ENCODE assay signal across 1 cellular context in the genomic region with DNA sequence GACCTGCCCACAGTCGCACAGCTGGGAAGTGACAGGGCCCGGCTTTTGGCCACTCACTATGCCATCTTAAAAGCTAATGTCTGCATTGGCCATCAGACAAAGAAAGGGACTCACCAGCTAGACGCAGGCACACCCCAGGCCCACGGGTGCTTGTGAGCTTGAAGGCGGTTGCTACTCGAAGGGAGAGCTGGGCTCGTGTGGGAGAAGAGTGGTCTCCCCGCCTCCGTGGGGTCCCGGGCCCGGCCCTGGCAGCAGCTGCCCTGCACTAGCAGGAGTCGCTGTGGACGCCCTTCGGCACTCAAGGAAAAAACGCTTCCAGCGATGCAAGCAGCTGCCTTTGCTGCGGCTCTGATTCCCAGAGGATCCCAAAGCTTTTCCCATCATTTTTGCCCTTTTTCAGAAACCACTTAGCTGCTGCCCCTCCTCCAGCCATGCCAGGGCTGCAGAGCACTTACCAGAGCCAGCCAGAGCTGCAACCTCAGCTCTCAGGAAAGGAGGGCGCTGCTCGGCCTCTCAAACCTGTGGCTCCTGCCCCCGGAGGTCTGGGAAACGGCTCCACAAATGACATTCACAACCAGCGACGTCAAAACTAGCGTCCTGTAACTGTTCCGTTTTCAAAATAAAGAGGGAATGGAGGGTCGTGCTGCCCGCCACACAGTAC.
TF ChIP-seq lines count a peak whose summit lies in the region.

No MANE protein-coding gene starts in this region.

TF ChIP-seq in GM23338, 12 proteins besides CTCF, POLR2A, EP300 and RAD21:
- TF ChIP-seq CREB1 (CRISPR knock-in tag; IDR thresholded peaks at IDR 0.05; ENCODE audit: low read depth): no peak
- no peak for TF ChIP-seq ZNF331 (CRISPR knock-in tag; IDR thresholded peaks at IDR 0.05; ENCODE audit: low read depth)
- no peak for TF ChIP-seq NANOG (IDR thresholded peaks at IDR 0.05; ENCODE audit: borderline replicate concordance)
- no peak for TF ChIP-seq STAT1 (IDR thresholded peaks at IDR 0.05; ENCODE audit: unreplicated experiment)
- TF ChIP-seq, protein P1, sequence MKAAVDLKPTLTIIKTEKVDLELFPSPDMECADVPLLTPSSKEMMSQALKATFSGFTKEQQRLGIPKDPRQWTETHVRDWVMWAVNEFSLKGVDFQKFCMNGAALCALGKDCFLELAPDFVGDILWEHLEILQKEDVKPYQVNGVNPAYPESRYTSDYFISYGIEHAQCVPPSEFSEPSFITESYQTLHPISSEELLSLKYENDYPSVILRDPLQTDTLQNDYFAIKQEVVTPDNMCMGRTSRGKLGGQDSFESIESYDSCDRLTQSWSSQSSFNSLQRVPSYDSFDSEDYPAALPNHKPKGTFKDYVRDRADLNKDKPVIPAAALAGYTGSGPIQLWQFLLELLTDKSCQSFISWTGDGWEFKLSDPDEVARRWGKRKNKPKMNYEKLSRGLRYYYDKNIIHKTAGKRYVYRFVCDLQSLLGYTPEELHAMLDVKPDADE (IDR thresholded peaks at IDR 0.05): no peak
- no peak for TF ChIP-seq EZH2 (IDR thresholded peaks at IDR 0.05; ENCODE audit: low read depth, unreplicated experiment)
- TF ChIP-seq, protein P2, sequence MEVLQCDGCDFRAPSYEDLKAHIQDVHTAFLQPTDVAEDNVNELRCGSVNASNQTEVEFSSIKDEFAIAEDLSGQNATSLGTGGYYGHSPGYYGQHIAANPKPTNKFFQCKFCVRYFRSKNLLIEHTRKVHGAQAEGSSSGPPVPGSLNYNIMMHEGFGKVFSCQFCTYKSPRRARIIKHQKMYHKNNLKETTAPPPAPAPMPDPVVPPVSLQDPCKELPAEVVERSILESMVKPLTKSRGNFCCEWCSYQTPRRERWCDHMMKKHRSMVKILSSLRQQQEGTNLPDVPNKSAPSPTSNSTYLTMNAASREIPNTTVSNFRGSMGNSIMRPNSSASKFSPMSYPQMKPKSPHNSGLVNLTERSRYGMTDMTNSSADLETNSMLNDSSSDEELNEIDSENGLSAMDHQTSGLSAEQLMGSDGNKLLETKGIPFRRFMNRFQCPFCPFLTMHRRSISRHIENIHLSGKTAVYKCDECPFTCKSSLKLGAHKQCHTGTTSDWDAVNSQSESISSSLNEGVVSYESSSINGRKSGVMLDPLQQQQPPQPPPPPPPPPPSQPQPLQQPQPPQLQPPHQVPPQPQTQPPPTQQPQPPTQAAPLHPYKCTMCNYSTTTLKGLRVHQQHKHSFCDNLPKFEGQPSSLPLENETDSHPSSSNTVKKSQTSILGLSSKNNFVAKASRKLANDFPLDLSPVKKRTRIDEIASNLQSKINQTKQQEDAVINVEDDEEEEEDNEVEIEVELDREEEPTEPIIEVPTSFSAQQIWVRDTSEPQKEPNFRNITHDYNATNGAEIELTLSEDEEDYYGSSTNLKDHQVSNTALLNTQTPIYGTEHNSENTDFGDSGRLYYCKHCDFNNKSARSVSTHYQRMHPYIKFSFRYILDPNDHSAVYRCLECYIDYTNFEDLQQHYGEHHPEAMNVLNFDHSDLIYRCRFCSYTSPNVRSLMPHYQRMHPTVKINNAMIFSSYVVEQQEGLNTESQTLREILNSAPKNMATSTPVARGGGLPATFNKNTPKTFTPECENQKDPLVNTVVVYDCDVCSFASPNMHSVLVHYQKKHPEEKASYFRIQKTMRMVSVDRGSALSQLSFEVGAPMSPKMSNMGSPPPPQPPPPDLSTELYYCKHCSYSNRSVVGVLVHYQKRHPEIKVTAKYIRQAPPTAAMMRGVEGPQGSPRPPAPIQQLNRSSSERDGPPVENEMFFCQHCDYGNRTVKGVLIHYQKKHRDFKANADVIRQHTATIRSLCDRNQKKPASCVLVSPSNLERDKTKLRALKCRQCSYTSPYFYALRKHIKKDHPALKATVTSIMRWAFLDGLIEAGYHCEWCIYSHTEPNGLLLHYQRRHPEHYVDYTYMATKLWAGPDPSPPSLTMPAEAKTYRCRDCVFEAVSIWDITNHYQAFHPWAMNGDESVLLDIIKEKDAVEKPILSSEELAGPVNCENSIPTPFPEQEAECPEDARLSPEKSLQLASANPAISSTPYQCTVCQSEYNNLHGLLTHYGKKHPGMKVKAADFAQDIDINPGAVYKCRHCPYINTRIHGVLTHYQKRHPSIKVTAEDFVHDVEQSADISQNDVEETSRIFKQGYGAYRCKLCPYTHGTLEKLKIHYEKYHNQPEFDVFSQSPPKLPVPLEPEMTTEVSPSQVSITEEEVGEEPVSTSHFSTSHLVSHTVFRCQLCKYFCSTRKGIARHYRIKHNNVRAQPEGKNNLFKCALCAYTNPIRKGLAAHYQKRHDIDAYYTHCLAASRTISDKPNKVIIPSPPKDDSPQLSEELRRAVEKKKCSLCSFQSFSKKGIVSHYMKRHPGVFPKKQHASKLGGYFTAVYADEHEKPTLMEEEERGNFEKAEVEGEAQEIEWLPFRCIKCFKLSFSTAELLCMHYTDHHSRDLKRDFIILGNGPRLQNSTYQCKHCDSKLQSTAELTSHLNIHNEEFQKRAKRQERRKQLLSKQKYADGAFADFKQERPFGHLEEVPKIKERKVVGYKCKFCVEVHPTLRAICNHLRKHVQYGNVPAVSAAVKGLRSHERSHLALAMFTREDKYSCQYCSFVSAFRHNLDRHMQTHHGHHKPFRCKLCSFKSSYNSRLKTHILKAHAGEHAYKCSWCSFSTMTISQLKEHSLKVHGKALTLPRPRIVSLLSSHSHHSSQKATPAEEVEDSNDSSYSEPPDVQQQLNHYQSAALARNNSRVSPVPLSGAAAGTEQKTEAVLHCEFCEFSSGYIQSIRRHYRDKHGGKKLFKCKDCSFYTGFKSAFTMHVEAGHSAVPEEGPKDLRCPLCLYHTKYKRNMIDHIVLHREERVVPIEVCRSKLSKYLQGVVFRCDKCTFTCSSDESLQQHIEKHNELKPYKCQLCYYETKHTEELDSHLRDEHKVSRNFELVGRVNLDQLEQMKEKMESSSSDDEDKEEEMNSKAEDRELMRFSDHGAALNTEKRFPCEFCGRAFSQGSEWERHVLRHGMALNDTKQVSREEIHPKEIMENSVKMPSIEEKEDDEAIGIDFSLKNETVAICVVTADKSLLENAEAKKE (CRISPR knock-in tag; IDR thresholded peaks at IDR 0.05): no peak
- no peak for TF ChIP-seq JUNB (IDR thresholded peaks at IDR 0.05; ENCODE audit: unreplicated experiment)
- no peak for TF ChIP-seq POLR2AphosphoS5 (IDR thresholded peaks at IDR 0.05; ENCODE audit: low read depth)
- no peak for TF ChIP-seq REST (IDR thresholded peaks at IDR 0.05; ENCODE audit: unreplicated experiment)
